Comparison of ENCODE assay signal across 1 cellular context in the genomic region with DNA sequence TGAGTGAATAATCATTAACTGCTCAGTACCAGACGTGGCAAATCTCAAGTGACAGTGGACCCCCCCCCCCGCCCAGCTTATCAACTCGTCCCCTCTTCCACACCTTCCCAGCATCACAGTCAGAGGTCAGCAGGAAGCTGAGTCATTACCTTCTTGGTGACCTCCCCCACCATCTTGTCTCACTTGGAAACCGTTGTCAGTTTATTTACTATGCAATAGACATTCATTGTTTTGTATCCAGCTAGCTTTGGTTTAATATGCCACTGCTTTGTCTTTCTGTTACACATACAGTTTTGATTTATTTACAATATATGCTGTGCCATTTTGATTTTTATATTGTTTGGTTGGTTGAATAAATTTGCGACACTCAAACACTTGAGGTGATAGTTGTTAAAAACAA.
TF ChIP-seq lines count a peak whose summit lies in the region.

No MANE protein-coding gene starts in this region.

TF ChIP-seq in K562, 482 proteins besides CTCF, POLR2A, EP300 and RAD21 (continued from another document):
- TF ChIP-seq, protein P1, sequence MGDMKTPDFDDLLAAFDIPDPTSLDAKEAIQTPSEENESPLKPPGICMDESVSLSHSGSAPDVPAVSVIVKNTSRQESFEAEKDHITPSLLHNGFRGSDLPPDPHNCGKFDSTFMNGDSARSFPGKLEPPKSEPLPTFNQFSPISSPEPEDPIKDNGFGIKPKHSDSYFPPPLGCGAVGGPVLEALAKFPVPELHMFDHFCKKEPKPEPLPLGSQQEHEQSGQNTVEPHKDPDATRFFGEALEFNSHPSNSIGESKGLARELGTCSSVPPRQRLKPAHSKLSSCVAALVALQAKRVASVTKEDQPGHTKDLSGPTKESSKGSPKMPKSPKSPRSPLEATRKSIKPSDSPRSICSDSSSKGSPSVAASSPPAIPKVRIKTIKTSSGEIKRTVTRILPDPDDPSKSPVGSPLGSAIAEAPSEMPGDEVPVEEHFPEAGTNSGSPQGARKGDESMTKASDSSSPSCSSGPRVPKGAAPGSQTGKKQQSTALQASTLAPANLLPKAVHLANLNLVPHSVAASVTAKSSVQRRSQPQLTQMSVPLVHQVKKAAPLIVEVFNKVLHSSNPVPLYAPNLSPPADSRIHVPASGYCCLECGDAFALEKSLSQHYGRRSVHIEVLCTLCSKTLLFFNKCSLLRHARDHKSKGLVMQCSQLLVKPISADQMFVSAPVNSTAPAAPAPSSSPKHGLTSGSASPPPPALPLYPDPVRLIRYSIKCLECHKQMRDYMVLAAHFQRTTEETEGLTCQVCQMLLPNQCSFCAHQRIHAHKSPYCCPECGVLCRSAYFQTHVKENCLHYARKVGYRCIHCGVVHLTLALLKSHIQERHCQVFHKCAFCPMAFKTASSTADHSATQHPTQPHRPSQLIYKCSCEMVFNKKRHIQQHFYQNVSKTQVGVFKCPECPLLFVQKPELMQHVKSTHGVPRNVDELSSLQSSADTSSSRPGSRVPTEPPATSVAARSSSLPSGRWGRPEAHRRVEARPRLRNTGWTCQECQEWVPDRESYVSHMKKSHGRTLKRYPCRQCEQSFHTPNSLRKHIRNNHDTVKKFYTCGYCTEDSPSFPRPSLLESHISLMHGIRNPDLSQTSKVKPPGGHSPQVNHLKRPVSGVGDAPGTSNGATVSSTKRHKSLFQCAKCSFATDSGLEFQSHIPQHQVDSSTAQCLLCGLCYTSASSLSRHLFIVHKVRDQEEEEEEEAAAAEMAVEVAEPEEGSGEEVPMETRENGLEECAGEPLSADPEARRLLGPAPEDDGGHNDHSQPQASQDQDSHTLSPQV (IDR thresholded peaks at IDR 0.05) = peak; percentile 86
- TF ChIP-seq TAF9B (IDR thresholded peaks at IDR 0.05; ENCODE audit: partially characterized antibody) (peak; percentile 29), SOX6 (IDR thresholded peaks at IDR 0.05) (peak; percentile 73; the same call in 1 of the 2 replicates), CBFA2T2 (conservative IDR thresholded peaks at IDR 0.05) (peak; percentile 74), NCOR1 (IDR thresholded peaks at IDR 0.05) (peak; percentile 67), CHD4 (IDR thresholded peaks at IDR 0.05; ENCODE audit: insufficient read depth, insufficient replicate concordance, low read depth, low read length, poor library complexity, severe bottlenecking) (no peak), CBFA2T3 (IDR thresholded peaks at IDR 0.05) (peak; percentile 88), JUN (IDR thresholded peaks at IDR 0.05; ENCODE audit: borderline replicate concordance, low read depth, low read length) (peak; percentile 68; the same call in 1 of the 2 replicates), JUN (CRISPR knock-in tag; IDR thresholded peaks at IDR 0.05; ENCODE audit: borderline replicate concordance) (no peak), FIP1L1 (IDR thresholded peaks at IDR 0.05; ENCODE audit: low read depth, low read length, poor library complexity, severe bottlenecking) (no peak), EHMT2 (IDR thresholded peaks at IDR 0.05) (peak; percentile 93), JUNB (CRISPR knock-in tag; conservative IDR thresholded peaks at IDR 0.05) (no peak), NR2C2 (CRISPR knock-in tag; IDR thresholded peaks at IDR 0.05) (peak; percentile 74; the same call in 1 of the 2 replicates), NR2C2 (tag; IDR thresholded peaks at IDR 0.05) (peak; percentile 91), CHCHD3 (CRISPR knock-in tag; IDR thresholded peaks at IDR 0.05) (no peak), SMARCA4 (IDR thresholded peaks at IDR 0.05) (peak; percentile 79)
- TF ChIP-seq, protein P2, sequence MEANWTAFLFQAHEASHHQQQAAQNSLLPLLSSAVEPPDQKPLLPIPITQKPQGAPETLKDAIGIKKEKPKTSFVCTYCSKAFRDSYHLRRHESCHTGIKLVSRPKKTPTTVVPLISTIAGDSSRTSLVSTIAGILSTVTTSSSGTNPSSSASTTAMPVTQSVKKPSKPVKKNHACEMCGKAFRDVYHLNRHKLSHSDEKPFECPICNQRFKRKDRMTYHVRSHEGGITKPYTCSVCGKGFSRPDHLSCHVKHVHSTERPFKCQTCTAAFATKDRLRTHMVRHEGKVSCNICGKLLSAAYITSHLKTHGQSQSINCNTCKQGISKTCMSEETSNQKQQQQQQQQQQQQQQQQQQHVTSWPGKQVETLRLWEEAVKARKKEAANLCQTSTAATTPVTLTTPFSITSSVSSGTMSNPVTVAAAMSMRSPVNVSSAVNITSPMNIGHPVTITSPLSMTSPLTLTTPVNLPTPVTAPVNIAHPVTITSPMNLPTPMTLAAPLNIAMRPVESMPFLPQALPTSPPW (CRISPR knock-in tag; IDR thresholded peaks at IDR 0.05) = peak; percentile 92
- TF ChIP-seq, protein P3, sequence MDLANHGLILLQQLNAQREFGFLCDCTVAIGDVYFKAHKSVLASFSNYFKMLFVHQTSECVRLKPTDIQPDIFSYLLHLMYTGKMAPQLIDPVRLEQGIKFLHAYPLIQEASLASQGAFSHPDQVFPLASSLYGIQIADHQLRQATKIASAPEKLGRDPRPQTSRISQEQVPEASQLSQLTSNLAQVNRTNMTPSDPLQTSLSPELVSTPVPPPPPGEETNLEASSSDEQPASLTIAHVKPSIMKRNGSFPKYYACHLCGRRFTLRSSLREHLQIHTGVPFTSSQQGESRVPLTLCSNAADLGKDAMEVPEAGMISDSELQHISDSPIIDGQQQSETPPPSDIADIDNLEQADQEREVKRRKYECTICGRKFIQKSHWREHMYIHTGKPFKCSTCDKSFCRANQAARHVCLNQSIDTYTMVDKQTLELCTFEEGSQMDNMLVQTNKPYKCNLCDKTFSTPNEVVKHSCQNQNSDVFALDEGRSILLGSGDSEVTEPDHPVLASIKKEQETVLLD (IDR thresholded peaks at IDR 0.05) = peak; percentile 69; the same call in 1 of the 2 replicates
- TF ChIP-seq, protein P4, sequence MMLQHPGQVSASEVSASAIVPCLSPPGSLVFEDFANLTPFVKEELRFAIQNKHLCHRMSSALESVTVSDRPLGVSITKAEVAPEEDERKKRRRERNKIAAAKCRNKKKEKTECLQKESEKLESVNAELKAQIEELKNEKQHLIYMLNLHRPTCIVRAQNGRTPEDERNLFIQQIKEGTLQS (IDR thresholded peaks at IDR 0.05) = peak; percentile 79
- TF ChIP-seq, protein P4 (CRISPR knock-in tag; conservative IDR thresholded peaks at IDR 0.05) = no peak
TF ChIP-seq in K562: peak in this region for 85.
